ENCODE assay signal across 12 cellular contexts in the genomic region with DNA sequence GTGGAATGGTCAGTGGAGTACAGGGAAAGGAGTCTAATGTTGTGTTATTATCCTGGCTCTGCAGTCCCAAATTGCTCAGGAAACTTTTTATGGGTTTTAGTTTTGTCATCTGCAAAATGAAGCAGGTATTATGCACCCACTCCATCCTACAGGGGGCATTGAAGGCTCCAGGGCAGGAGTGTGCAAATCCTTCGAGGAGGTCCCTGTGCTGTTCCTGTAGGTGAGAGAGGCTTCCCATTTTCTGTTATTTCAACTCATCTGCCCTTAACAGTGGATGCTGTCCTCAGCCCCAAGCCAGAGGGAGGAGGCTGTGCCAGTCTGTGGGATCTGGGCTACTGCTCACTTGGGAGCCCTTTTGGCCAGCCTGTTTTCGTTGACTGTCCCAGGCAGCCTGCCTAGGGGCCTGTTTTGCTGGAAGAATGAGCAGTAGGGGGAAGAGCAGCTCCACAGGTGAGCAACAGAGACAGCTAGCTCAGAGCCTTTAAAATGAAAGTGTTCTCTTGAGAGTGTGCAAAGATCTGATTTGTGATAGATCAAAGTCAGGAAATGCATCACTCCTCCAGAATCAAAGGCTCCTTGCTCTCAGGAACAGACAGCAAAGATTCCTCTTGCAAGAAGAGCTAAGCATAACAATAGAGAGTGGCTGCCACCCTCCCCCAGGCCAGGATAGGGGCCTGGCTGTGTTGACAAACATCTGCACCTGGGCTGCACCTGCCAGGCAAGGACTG.
A peak's percentile ranks its signal among the peaks of the same experiment; 100 is the strongest.
DNase-seq lines count a peak whose midpoint lies in the region; ATAC-seq and TF ChIP-seq lines count a peak whose summit lies in the region.
"Had no signal": no experiment of that assay in that cellular context is flagged by ENCODE, and none has a peak within 500 bp of the region (broad histone marks: within the 10 kb centered on the region; RNA-seq: fewer than 3 reads in every experiment).

No MANE protein-coding gene starts in this region.

- intact Hi-C loops in right lobe of liver (cut with DNase I) = no loop called here

- H3K4me1 Mint-ChIP-seq in T-cell (peaks cover 12 to 23% (median 18%) of the 10 kb centered on the region in 3 donors), HFFc6 (ENCODE audit: low read depth) (no peaks in the 10 kb centered on the region)

- peak overlapping the region; percentile 84 to 91 for H3K27ac Mint-ChIP-seq in T-cell
- no peak overlapping the region for H3K27ac Mint-ChIP-seq in HFFc6

- TF ChIP-seq POLR2A in right lobe of liver (IDR thresholded peaks at IDR 0.05) = no peak

- peaks cover 0 to 4% (median 4%) of the 10 kb centered on the region in 3 donors for H3K9me3 Mint-ChIP-seq in T-cell
- H3K9me3 Mint-ChIP-seq in HFFc6 = peaks cover 35% of the 10 kb centered on the region

- H3K4me3 Mint-ChIP-seq in T-cell (peak overlapping the region in 1 of 3 donors; percentile 15), HFFc6 (no peak overlapping the region)

- H3K4me3 ChIP-seq in H7 (ENCODE audit: insufficient read depth, low read depth, low read length) (no peak overlapping the region), right lobe of liver (no peak overlapping the region), hepatocyte (no peak overlapping the region)
- H3K4me3 ChIP-seq: sigmoid colon, vagina had no signal

- H3K27ac ChIP-seq in right lobe of liver (no peak overlapping the region), hepatocyte (no peak overlapping the region)
- H3K27ac ChIP-seq: sigmoid colon, vagina had no signal

- POLR2A ChIA-PET in T-cell (lab: Charles Lee) = interaction anchor here in 1 of 2 donors (0.6 kb wide), 1 partner anchor 935 kb away, joined by 6 read pairs; no protein-coding TSS in a partner anchor

- H3K27me3 Mint-ChIP-seq in T-cell = no peaks in the 10 kb centered on the region
- H3K27me3 Mint-ChIP-seq in HFFc6 (ENCODE audit: insufficient read depth) = no peaks in the 10 kb centered on the region; the same call in 1 of the 2 replicates

- H3K36me3 ChIP-seq in H7 (replicated peaks; ENCODE audit: control insufficient read depth, insufficient read depth, low read length) = no peaks in the 10 kb centered on the region
- no peaks in the 10 kb centered on the region for H3K36me3 ChIP-seq in right lobe of liver
- H3K36me3 ChIP-seq in hepatocyte (replicated peaks; ENCODE audit: insufficient read depth, low read depth) = no peaks in the 10 kb centered on the region
- H3K36me3 ChIP-seq: sigmoid colon, vagina had no signal

- TF ChIP-seq CTCF in right lobe of liver (IDR thresholded peaks at IDR 0.05) (peak; percentile 17 to 46 (median 30)), HFFc6 (IDR thresholded peaks at IDR 0.05) (no peak), hepatocyte (IDR thresholded peaks at IDR 0.05; ENCODE audit: poor library complexity) (no peak)

- DNase-seq in H7 (peak; percentile 73), NCI-H187 (lab: John Stamatoyannopoulos, UW) (peak; percentile 42 to 62), T-cell (peak; percentile 1 to 86 (median 51)), right lobe of liver (peak; percentile 22 to 65 (median 63)), HFFc6 (no peak), hepatocyte (ENCODE audit: low spot score) (no peak), NAMALWA (ENCODE audit: low spot score) (no peak)
- DNase-seq: Calu3, hypothalamus, sigmoid colon, SW 1271 had no signal

- ATAC-seq in T-cell (replicated peaks in 1 of 4) (peak; percentile 80 to 97 (median 88)), right lobe of liver (peak; percentile 81 to 94 (median 91))

- H3K4me1 ChIP-seq in right lobe of liver = peaks cover 0 to 6% (median 0%) of the 10 kb centered on the region in 4 donors
- no peaks in the 10 kb centered on the region for H3K4me1 ChIP-seq in hepatocyte (ENCODE audit: insufficient read depth)
- H3K4me1 ChIP-seq: sigmoid colon, vagina had no signal

- no peaks in the 10 kb centered on the region for H3K27me3 ChIP-seq in H7 (ENCODE audit: control insufficient read depth, insufficient read depth, low read length)
- no peaks in the 10 kb centered on the region for H3K27me3 ChIP-seq in right lobe of liver
- no peaks in the 10 kb centered on the region for H3K27me3 ChIP-seq in hepatocyte
- H3K27me3 ChIP-seq: sigmoid colon, vagina had no signal

- 29% methylated on average over 1 of the region's 2 CpGs for WGBS in right lobe of liver (ENCODE audit: insufficient coverage, low coverage, low lambda C conversion rate, missing lambda C conversion rate)
- 43% methylated on average over 2 of the region's 2 CpGs for WGBS in hepatocyte (ENCODE audit: low lambda C conversion rate, missing lambda C conversion rate)

- CTCF ChIA-PET in T-cell (lab: Charles Lee) = interaction anchor here (0.6 to 1.1 kb wide), 6 partner anchors 78 to 664 kb away, joined by 3 to 4 read pairs (median 3); partner anchors contain the start of gene PROX1 (in 1 of the 2)

- no peaks in the 10 kb centered on the region for H3K36me3 Mint-ChIP-seq in T-cell
- H3K36me3 Mint-ChIP-seq in HFFc6 (ENCODE audit: low read depth) = no peaks in the 10 kb centered on the region

- no peaks in the 10 kb centered on the region for H3K9me3 ChIP-seq in right lobe of liver
- no peaks in the 10 kb centered on the region for H3K9me3 ChIP-seq in hepatocyte (ENCODE audit: low read depth)
- H3K9me3 ChIP-seq: sigmoid colon, vagina had no signal

- H4K20me1 ChIP-seq in hepatocyte (ENCODE audit: insufficient read depth, poor library complexity, severe bottlenecking) = no peaks in the 10 kb centered on the region

- no peaks in the 10 kb centered on the region for H3K79me2 ChIP-seq in hepatocyte

- H3K4me2 ChIP-seq in hepatocyte = no peak overlapping the region

- H3K9me2 ChIP-seq in hepatocyte (replicated peaks; ENCODE audit: insufficient read depth) = no peaks in the 10 kb centered on the region

- H2AFZ ChIP-seq in hepatocyte = no peak overlapping the region

Comparison
In these comparisons a context has a peak if more than half of its experiments do, and no peak if none do; other contexts are left out.
1. DNase-seq: peak in H7 (single experiment), NCI-H187 (2 of 2), T-cell (34 of 34) and right lobe of liver (3 of 3); none in HFFc6 (single experiment), hepatocyte (single experiment) and NAMALWA (single experiment).
2. CTCF ChIP-seq: peak in right lobe of liver (4 of 4); none in HFFc6 (single experiment) and hepatocyte (single experiment).